In the genomic region with DNA sequence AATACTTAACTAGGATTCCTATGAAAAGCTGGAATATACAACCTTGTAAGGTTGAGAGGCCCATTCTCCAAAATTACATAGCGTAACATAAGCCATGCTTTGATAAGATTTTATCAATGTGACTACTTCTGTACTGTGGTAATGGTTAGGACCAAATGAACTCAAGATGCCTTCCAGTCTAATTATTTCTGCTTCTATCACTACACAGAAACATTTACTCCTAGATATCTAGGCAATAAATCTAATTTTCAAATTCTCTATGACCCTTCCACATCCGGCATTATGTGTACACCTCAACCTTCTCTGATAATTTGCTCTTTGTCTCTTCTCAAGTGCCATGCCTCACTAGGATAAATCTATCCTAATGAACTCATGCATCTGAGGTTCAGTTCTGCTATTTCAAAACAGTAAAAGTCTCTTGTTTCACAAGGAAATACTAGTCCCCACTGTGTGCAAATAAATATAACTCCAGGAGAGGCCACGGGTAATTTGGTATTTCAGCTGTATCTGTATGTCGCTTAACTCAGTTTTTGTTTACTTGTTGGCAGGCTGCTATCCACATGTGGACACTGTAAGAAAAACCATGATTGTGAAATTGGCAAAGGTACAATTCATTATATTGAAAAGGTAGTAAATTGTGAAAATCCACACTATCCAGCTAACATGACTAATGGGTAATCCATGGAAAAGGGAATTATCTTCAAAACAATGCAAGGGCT, we compare ENCODE assay signal across 1 cellular context.
TF ChIP-seq lines count a peak whose summit lies in the region.

No MANE protein-coding gene starts in this region.

TF ChIP-seq in SK-N-SH treated with all-trans-retinoic acid at 6 μM for 48 hours, 23 proteins besides CTCF, POLR2A, EP300 and RAD21 (continued from another document):
- TF ChIP-seq, protein P1, sequence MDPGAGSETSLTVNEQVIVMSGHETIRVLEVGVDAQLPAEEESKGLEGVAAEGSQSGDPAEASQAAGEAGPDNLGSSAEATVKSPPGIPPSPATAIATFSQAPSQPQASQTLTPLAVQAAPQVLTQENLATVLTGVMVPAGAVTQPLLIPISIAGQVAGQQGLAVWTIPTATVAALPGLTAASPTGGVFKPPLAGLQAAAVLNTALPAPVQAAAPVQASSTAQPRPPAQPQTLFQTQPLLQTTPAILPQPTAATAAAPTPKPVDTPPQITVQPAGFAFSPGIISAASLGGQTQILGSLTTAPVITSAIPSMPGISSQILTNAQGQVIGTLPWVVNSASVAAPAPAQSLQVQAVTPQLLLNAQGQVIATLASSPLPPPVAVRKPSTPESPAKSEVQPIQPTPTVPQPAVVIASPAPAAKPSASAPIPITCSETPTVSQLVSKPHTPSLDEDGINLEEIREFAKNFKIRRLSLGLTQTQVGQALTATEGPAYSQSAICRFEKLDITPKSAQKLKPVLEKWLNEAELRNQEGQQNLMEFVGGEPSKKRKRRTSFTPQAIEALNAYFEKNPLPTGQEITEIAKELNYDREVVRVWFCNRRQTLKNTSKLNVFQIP (CRISPR knock-in tag; IDR thresholded peaks at IDR 0.05; ENCODE audit: borderline replicate concordance, low read depth): no peak
- TF ChIP-seq SNAI2 (CRISPR knock-in tag; IDR thresholded peaks at IDR 0.05): 0 out of 2 replicates have a peak, but pooled peaks have one; percentile 34
- TF ChIP-seq, protein P2, sequence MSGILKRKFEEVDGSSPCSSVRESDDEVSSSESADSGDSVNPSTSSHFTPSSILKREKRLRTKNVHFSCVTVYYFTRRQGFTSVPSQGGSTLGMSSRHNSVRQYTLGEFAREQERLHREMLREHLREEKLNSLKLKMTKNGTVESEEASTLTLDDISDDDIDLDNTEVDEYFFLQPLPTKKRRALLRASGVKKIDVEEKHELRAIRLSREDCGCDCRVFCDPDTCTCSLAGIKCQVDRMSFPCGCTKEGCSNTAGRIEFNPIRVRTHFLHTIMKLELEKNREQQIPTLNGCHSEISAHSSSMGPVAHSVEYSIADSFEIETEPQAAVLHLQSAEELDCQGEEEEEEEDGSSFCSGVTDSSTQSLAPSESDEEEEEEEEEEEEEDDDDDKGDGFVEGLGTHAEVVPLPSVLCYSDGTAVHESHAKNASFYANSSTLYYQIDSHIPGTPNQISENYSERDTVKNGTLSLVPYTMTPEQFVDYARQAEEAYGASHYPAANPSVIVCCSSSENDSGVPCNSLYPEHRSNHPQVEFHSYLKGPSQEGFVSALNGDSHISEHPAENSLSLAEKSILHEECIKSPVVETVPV (CRISPR knock-in tag; IDR thresholded peaks at IDR 0.05): 0 out of 2 replicates have a peak, but pooled peaks have one; percentile 40
- TF ChIP-seq GLIS3 (CRISPR knock-in tag; IDR thresholded peaks at IDR 0.05): no peak
- TF ChIP-seq, protein P3, sequence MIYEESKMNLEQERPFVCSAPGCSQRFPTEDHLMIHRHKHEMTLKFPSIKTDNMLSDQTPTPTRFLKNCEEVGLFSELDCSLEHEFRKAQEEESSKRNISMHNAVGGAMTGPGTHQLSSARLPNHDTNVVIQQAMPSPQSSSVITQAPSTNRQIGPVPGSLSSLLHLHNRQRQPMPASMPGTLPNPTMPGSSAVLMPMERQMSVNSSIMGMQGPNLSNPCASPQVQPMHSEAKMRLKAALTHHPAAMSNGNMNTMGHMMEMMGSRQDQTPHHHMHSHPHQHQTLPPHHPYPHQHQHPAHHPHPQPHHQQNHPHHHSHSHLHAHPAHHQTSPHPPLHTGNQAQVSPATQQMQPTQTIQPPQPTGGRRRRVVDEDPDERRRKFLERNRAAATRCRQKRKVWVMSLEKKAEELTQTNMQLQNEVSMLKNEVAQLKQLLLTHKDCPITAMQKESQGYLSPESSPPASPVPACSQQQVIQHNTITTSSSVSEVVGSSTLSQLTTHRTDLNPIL (CRISPR knock-in tag; IDR thresholded peaks at IDR 0.05; ENCODE audit: low read depth): 0 out of 2 replicates have a peak, but pooled peaks have one; percentile 27
- TF ChIP-seq BACH2 (CRISPR knock-in tag; IDR thresholded peaks at IDR 0.05; ENCODE audit: borderline replicate concordance): no peak
- TF ChIP-seq ZNF565 (CRISPR knock-in tag; conservative IDR thresholded peaks at IDR 0.05; ENCODE audit: low read depth): no peak
- no peak for TF ChIP-seq OSR1 (CRISPR knock-in tag; IDR thresholded peaks at IDR 0.05)
- TF ChIP-seq ZFP3 (CRISPR knock-in tag; IDR thresholded peaks at IDR 0.05): 0 out of 2 replicates have a peak, but pooled peaks have one; percentile 30
- TF ChIP-seq ZFP30 (CRISPR knock-in tag; IDR thresholded peaks at IDR 0.05): no peak
- TF ChIP-seq ESRRG (CRISPR knock-in tag; IDR thresholded peaks at IDR 0.05): no peak
- no peak for TF ChIP-seq PPARA (CRISPR knock-in tag; IDR thresholded peaks at IDR 0.05; ENCODE audit: borderline replicate concordance)
- TF ChIP-seq, protein P4, sequence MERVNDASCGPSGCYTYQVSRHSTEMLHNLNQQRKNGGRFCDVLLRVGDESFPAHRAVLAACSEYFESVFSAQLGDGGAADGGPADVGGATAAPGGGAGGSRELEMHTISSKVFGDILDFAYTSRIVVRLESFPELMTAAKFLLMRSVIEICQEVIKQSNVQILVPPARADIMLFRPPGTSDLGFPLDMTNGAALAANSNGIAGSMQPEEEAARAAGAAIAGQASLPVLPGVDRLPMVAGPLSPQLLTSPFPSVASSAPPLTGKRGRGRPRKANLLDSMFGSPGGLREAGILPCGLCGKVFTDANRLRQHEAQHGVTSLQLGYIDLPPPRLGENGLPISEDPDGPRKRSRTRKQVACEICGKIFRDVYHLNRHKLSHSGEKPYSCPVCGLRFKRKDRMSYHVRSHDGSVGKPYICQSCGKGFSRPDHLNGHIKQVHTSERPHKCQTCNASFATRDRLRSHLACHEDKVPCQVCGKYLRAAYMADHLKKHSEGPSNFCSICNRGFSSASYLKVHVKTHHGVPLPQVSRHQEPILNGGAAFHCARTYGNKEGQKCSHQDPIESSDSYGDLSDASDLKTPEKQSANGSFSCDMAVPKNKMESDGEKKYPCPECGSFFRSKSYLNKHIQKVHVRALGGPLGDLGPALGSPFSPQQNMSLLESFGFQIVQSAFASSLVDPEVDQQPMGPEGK (CRISPR knock-in tag; IDR thresholded peaks at IDR 0.05; ENCODE audit: borderline replicate concordance): no peak
- TF ChIP-seq ZC3H10 (CRISPR knock-in tag; IDR thresholded peaks at IDR 0.05): no peak
- TF ChIP-seq ARNTL (CRISPR knock-in tag; IDR thresholded peaks at IDR 0.05; ENCODE audit: borderline replicate concordance, low read depth): no peak
- TF ChIP-seq TCF4 (CRISPR knock-in tag; IDR thresholded peaks at IDR 0.05; ENCODE audit: borderline replicate concordance): peak; percentile 89
